20 cellular contexts compared by ENCODE assay signal in the genomic region with DNA sequence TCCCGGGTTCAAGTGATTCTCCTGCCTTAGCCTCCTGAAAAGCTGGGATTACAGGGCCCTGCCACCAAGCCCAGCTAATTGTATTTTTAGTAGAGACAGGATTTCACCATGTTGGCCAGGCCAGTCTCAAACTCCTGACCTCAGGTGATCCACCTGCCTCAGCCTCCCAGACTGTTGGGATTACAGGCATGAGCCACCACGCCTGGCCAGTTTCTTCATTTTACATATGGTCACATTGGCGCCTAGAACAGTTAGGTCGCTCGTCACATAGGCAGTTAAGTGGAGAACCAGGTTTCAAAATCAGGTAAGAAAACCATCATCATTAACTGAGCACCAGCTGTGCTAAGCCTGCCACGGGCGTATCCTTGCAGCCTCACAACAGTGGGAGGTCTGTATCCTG. TPM values are rescaled to one million over a fixed set of nuclear protein-coding genes. Genes with fewer than 3 reads are reported as not detected.
DNase-seq lines count a peak whose midpoint lies in the region; TF ChIP-seq lines count a peak whose summit lies in the region.
"Had no signal": no experiment of that assay in that cellular context is flagged by ENCODE, and none has a peak within 500 bp of the region (broad histone marks: within the 10 kb centered on the region; RNA-seq: fewer than 3 reads in every experiment).

No MANE protein-coding gene starts in this region.

- H3K4me3 ChIP-seq in SJSA1 (no peak overlapping the region), skeletal muscle satellite cell (ENCODE audit: low read length) (no peak overlapping the region), colonic mucosa (no peak overlapping the region)
- H3K4me3 ChIP-seq: pancreas, spleen, testis had no signal

- H3K4me1 ChIP-seq in SJSA1 (replicated peaks) (peaks cover 42% of the 10 kb centered on the region), skeletal muscle satellite cell (ENCODE audit: control insufficient read depth, insufficient read depth, low read length) (peaks cover 41% of the 10 kb centered on the region), colonic mucosa (no peaks in the 10 kb centered on the region)
- H3K4me1 ChIP-seq: BE2C, pancreas, testis had no signal

- DNase-seq in HFFc6 (no peak), SJSA1 (ENCODE audit: low read depth in 1 of 2, low spot score in 2 of 2) (peak in 1 of 2 experiments; percentile 15), glomerular visceral epithelial cell (ENCODE audit: extremely low spot score) (peak; percentile 20), NCI-H82 treated with DMSO at 0.1 percent for 48 hours (lab: John Stamatoyannopoulos, UW; ENCODE audit: unreplicated experiment) (no peak), NCI-H146 (lab: John Stamatoyannopoulos, UW) (no peak), colonic mucosa (no peak), cerebellar nuclear complex (lab: John Stamatoyannopoulos, UW) (no peak)
- DNase-seq: GF-D8, NCI-H1092 treated with DMSO at 0.1 percent for 48 hours, NCI-H526 treated with DMSO at 0.1 percent for 48 hours, spleen, testis had no signal

- no peaks in the 10 kb centered on the region for H3K9me3 ChIP-seq in SJSA1 (replicated peaks)
- no peaks in the 10 kb centered on the region for H3K9me3 ChIP-seq in skeletal muscle satellite cell (replicated peaks; ENCODE audit: low read length)
- no peaks in the 10 kb centered on the region for H3K9me3 ChIP-seq in colonic mucosa
- H3K9me3 ChIP-seq: BE2C, pancreas, spleen, testis had no signal

- no peaks in the 10 kb centered on the region for H3K36me3 Mint-ChIP-seq in HFFc6 (ENCODE audit: low read depth)

- peaks cover 6% of the 10 kb centered on the region for H3K27me3 Mint-ChIP-seq in HFFc6 (ENCODE audit: insufficient read depth)

- peak overlapping the region; percentile 46 for H3K4me2 ChIP-seq in skeletal muscle satellite cell (ENCODE audit: low read length)

- H3K9me3 Mint-ChIP-seq in HFFc6, result no peaks in the 10 kb centered on the region
- H3K9me3 Mint-ChIP-seq: activated naive CD8-positive, alpha-beta T cell treated with anti-CD3 and anti-CD28 coated beads, Interleukin-2, amount 50 U/mL, for 24 hours; activated T-helper 17 cell treated with anti-CD3 and anti-CD28 coated beads, Interleukin-2, amount 50 U/mL, for 72 hours; central memory CD8-positive, alpha-beta T cell had no signal

- TF ChIP-seq CTCF in HFFc6 (IDR thresholded peaks at IDR 0.05) (no peak), colonic mucosa (IDR thresholded peaks at IDR 0.05) (no peak)

- H3K9ac ChIP-seq in skeletal muscle satellite cell (ENCODE audit: low read depth, low read length) (peak overlapping the region; percentile 59), colonic mucosa (ENCODE audit: low read depth in 2 of 2, low read length in 2 of 2) (no peak overlapping the region)

- no peaks in the 10 kb centered on the region for H3K27me3 ChIP-seq in SJSA1 (replicated peaks)
- H3K27me3 ChIP-seq in skeletal muscle satellite cell (ENCODE audit: control insufficient read depth, insufficient read depth, low read length), result no peaks in the 10 kb centered on the region
- H3K27me3 ChIP-seq in colonic mucosa, result no peaks in the 10 kb centered on the region
- H3K27me3 ChIP-seq: BE2C, pancreas, spleen, testis had no signal

- H3K27ac ChIP-seq in SJSA1 (peak overlapping the region; percentile 85), colonic mucosa (no peak overlapping the region)
- H3K27ac ChIP-seq: pancreas, testis had no signal

- peaks cover 47% of the 10 kb centered on the region for H3K4me1 Mint-ChIP-seq in HFFc6 (ENCODE audit: low read depth)
- H3K4me1 Mint-ChIP-seq: activated T-helper 17 cell treated with anti-CD3 and anti-CD28 coated beads, Interleukin-2, amount 50 U/mL, for 72 hours; central memory CD8-positive, alpha-beta T cell had no signal

- H3K4me3 Mint-ChIP-seq in HFFc6, result no peak overlapping the region; the same call in 1 of the 2 replicates
- H3K4me3 Mint-ChIP-seq: activated naive CD8-positive, alpha-beta T cell treated with anti-CD3 and anti-CD28 coated beads, Interleukin-2, amount 50 U/mL, for 24 hours; activated T-helper 17 cell treated with anti-CD3 and anti-CD28 coated beads, Interleukin-2, amount 50 U/mL, for 72 hours; central memory CD8-positive, alpha-beta T cell had no signal

- H3K27ac Mint-ChIP-seq in HFFc6, result peak overlapping the region; percentile 92
- H3K27ac Mint-ChIP-seq: activated naive CD8-positive, alpha-beta T cell treated with anti-CD3 and anti-CD28 coated beads, Interleukin-2, amount 50 U/mL, for 24 hours; activated T-helper 17 cell treated with anti-CD3 and anti-CD28 coated beads, Interleukin-2, amount 50 U/mL, for 72 hours had no signal

- H3K36me3 ChIP-seq in SJSA1 (no peaks in the 10 kb centered on the region), skeletal muscle satellite cell (ENCODE audit: insufficient read depth, low read length) (no peaks in the 10 kb centered on the region), colonic mucosa (no peaks in the 10 kb centered on the region)
- H3K36me3 ChIP-seq: BE2C, pancreas had no signal

- intact Hi-C loops in colonic mucosa (cut with DNase I), result no loop called here

RNA-seq across cellular contexts. Expression of gene OLFML2A, which starts 36.1 kb away (rescaled TPM):
- under 1 TPM; 0.30 to 0.88 (median 0.36) TPM for total RNA-seq in HFFc6 (2021; fragmentation: NEBNext Ultra II Directional; extraction: Animal tissue kit (Norgen Biotek cat#: 25700))
- 5.0 and 7.8 TPM in 2 replicates for total RNA-seq in SJSA1 (2014; rRNA removed; shearing (Covaris generic))
- total RNA-seq in skeletal muscle satellite cell (2012; rRNA removed), result 3.8 and 17.3 TPM in 2 replicates
- total RNA-seq in colonic mucosa, result 10 to 100 TPM in 1 of 2 donors, 1 to 10 TPM in 1; 2.9 to 12.1 TPM
- total RNA-seq: activated T-helper 17 cell treated with anti-CD3 and anti-CD28 coated beads, Interleukin-2, amount 50 U/mL, for 72 hours; T-helper 2 cell treated with Interferon-gamma antibody and Interleukin-4, amounts not matched to agents 100 ng/mL and 5 ng/mL, for 36 hours had no signal

RNA-seq across cellular contexts. Expression of gene WDR38, which starts 40.2 kb away (rescaled TPM):
- total RNA-seq in HFFc6 (2021; fragmentation: NEBNext Ultra II Directional; extraction: Animal tissue kit (Norgen Biotek cat#: 25700)), result not detected
- total RNA-seq in SJSA1 (2014; rRNA removed; shearing (Covaris generic)), result not detected in 2 replicates
- total RNA-seq in skeletal muscle satellite cell (2012; rRNA removed), result not detected in 2 replicates
- not detected for total RNA-seq in colonic mucosa
- total RNA-seq: activated CD8-positive, alpha-beta memory T cell treated with anti-CD3 and anti-CD28 coated beads for 36 hours; activated T-helper 17 cell treated with anti-CD3 and anti-CD28 coated beads, Interleukin-2, amount 50 U/mL, for 72 hours; spleen; T-helper 2 cell treated with Interferon-gamma antibody and Interleukin-4, amounts not matched to agents 100 ng/mL and 5 ng/mL, for 36 hours had no signal

RNA-seq across cellular contexts. Expression of gene NR6A1, which starts 41.9 kb away (rescaled TPM):
- total RNA-seq in HFFc6 (2021; fragmentation: NEBNext Ultra II Directional; extraction: Animal tissue kit (Norgen Biotek cat#: 25700)), result under 1 TPM; 0.05 to 0.26 (median 0.13) TPM
- total RNA-seq in SJSA1 (2014; rRNA removed; shearing (Covaris generic)), result 0.88 and 1.0 TPM in 2 replicates
- 0.25 and 1.5 TPM in 2 replicates for total RNA-seq in skeletal muscle satellite cell (2012; rRNA removed)
- total RNA-seq in colonic mucosa, result 1 to 10 TPM; 4.8 to 4.9 TPM

RNA-seq across cellular contexts. Expression of gene RPL35, which starts 48.7 kb away (rescaled TPM):
- total RNA-seq in HFFc6 (2021; fragmentation: NEBNext Ultra II Directional; extraction: Animal tissue kit (Norgen Biotek cat#: 25700)), result 1,000 to 10,000 TPM; 1,470 to 1,706 (median 1,550) TPM
- 1,575 and 1,653 TPM in 2 replicates for total RNA-seq in SJSA1 (2014; rRNA removed; shearing (Covaris generic))
- total RNA-seq in skeletal muscle satellite cell (2012; rRNA removed), result 2,748 and 3,436 TPM in 2 replicates
- total RNA-seq in colonic mucosa, result 1,000 to 10,000 TPM in 1 of 2 donors, 100 to 1,000 TPM in 1; 890 to 1,374 TPM

RNA-seq across cellular contexts. Expression of gene ARPC5L, which starts 48.9 kb away (rescaled TPM):
- 10 to 100 TPM; 39.0 to 55.9 (median 44.7) TPM for total RNA-seq in HFFc6 (2021; fragmentation: NEBNext Ultra II Directional; extraction: Animal tissue kit (Norgen Biotek cat#: 25700))
- 31.5 and 41.3 TPM in 2 replicates for total RNA-seq in SJSA1 (2014; rRNA removed; shearing (Covaris generic))
- 16.8 and 19.5 TPM in 2 replicates for total RNA-seq in skeletal muscle satellite cell (2012; rRNA removed)
- total RNA-seq in colonic mucosa, result 10 to 100 TPM; 50.0 to 61.5 TPM
